26 cellular contexts compared by ENCODE assay signal in genomic region chr5:34530637-34531036, GRCh38.
A peak's percentile ranks its signal among the peaks of the same experiment; 100 is the strongest.
DNase-seq lines count a peak whose midpoint lies in the region; ATAC-seq, FAIRE-seq and TF ChIP-seq lines count a peak whose summit lies in the region.
"Had no signal": no experiment of that assay in that cellular context is flagged by ENCODE, and none has a peak within 500 bp of the region (broad histone marks: within the 10 kb centered on the region; RNA-seq: fewer than 3 reads in every experiment).

No MANE protein-coding gene starts in this region.

- H3K36me3 ChIP-seq in bronchial epithelial cell (ENCODE audit: control insufficient read depth, insufficient read depth, low read length) (no peaks in the 10 kb centered on the region), small intestine (ENCODE audit: control insufficient read depth in 2 of 2, insufficient read depth in 2 of 2, low read length in 2 of 2) (no peaks in the 10 kb centered on the region)

- H3K4me3 ChIP-seq in bronchial epithelial cell (ENCODE audit: low read depth, low read length) (no peak overlapping the region), fibroblast of the aortic adventitia (ENCODE audit: low read depth, low read length) (no peak overlapping the region), small intestine (ENCODE audit: low read depth in 1 of 2, low read length in 2 of 2) (no peak overlapping the region)
- H3K4me3 ChIP-seq: body of pancreas, psoas muscle, testis had no signal

- no peaks in the 10 kb centered on the region for H3K9me3 ChIP-seq in small intestine (ENCODE audit: control insufficient read depth, low read depth)
- H3K9me3 ChIP-seq: body of pancreas, psoas muscle, testis had no signal

- no peaks in the 10 kb centered on the region for H3K4me1 ChIP-seq in small intestine (ENCODE audit: control insufficient read depth in 2 of 2, insufficient read depth in 1 of 2, low read depth in 1 of 2, low read length in 1 of 2)
- H3K4me1 ChIP-seq: psoas muscle, testis had no signal

- no peaks in the 10 kb centered on the region for H3K27me3 ChIP-seq in bronchial epithelial cell (ENCODE audit: control insufficient read depth, insufficient read depth, low read length)
- no peaks in the 10 kb centered on the region for H3K27me3 ChIP-seq in small intestine (ENCODE audit: control insufficient read depth in 2 of 2, insufficient read depth in 2 of 2, low read length in 2 of 2)
- H3K27me3 ChIP-seq: body of pancreas, testis had no signal

- FAIRE-seq in bronchial epithelial cell (lab: Jason Lieb, UNC) (no peak), small intestine (lab: Jason Lieb, UNC) (no peak)
- FAIRE-seq: colon, H54 had no signal

- DNase-seq in NCI-H226 (peak; percentile 51), bronchial epithelial cell (ENCODE audit: low read depth) (peak; percentile 62), fibroblast of the aortic adventitia (ENCODE audit: low read depth) (peak; percentile 93), small intestine (peak; percentile 30), SW480 (ENCODE audit: low spot score) (no peak)
- DNase-seq in activated CD4-positive, alpha-beta T cell treated with anti-CD3 and anti-CD28 coated beads for 4 hours = no peak
- DNase-seq: ACHN; activated CD4-positive, alpha-beta T cell treated with anti-CD3 and anti-CD28 coated beads for 36 hours; activated CD8-positive, alpha-beta memory T cell treated with anti-CD3 and anti-CD28 coated beads for 24 hours; activated gamma-delta T cell; activated naive CD8-positive, alpha-beta T cell treated with anti-CD3 and anti-CD28 coated beads, Interleukin-2, amount 10 ng/mL, durations not matched to agents 7 days and 5 days; body of pancreas; effector CD8-positive, alpha-beta T cell; hippocampal formation; naive thymus-derived CD4-positive, alpha-beta T cell; NCI-H1105 treated with DMSO at 0.1 percent for 48 hours; NCI-H2081; NCI-H446; NCI-H82; occipital lobe; psoas muscle; stimulated activated naive CD8-positive, alpha-beta T cell treated with anti-CD3 and anti-CD28 coated beads, Interleukin-15, Interleukin-2, amounts not matched to agents 100 U/mL and 50 U/mL, for 24 hours; testis had no signal

- no peak for TF ChIP-seq CTCF in bronchial epithelial cell (IDR thresholded peaks at IDR 0.05; ENCODE audit: insufficient read depth, low read length, severe bottlenecking)
- no peak for TF ChIP-seq CTCF in fibroblast of the aortic adventitia (IDR thresholded peaks at IDR 0.05; ENCODE audit: insufficient read depth, low read length)

- ATAC-seq in HG02623 (IDR thresholded peaks at IDR 0.05; ENCODE audit: unreplicated experiment) = no peak
- ATAC-seq: activated CD4-positive, alpha-beta T cell treated with anti-CD3 and anti-CD28 coated beads for 36 hours; body of pancreas; naive thymus-derived CD4-positive, alpha-beta T cell; psoas muscle; stimulated activated naive CD8-positive, alpha-beta T cell treated with anti-CD3 and anti-CD28 coated beads, Interleukin-15, Interleukin-2, amounts not matched to agents 100 U/mL and 50 U/mL, for 24 hours had no signal

- WGBS in small intestine, 3 donors = 13 to 53% (median 38%) methylated on average over 2 of the region's 2 CpGs

- H3K27ac ChIP-seq in small intestine (ENCODE audit: low read depth in 1 of 2, low read length in 1 of 2) = no peak overlapping the region
- H3K27ac ChIP-seq: body of pancreas, psoas muscle, testis had no signal

Comparison
In these comparisons a context has a peak if more than half of its experiments do, and no peak if none do; other contexts are left out.
1. DNase-seq: peak in NCI-H226 (single experiment), bronchial epithelial cell (single experiment), fibroblast of the aortic adventitia (single experiment) and small intestine (single experiment); none in activated CD4-positive, alpha-beta T cell treated with anti-CD3 and anti-CD28 coated beads for 4 hours (0 of 2) and SW480 (single experiment).